ENCODE assay signal across 13 cellular contexts in the genomic region with DNA sequence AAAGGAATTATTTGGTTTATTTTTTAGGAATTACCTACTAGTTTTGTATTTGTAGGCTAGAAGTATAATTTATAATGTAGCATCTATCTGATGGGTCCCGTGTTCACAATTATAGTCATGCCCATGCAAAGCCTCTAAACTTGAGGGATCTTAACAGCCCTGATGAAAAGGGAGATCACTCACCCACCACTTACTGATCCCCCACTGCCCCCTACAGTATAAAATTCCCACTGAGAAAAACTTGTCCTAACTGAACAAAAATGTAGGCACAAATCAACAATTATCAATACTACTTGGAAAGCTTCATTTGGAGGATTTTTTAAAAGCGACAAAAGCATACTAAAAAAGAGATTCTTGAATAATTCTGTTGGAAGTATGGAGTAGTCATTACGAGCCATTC. TPM values are rescaled to one million over a fixed set of nuclear protein-coding genes. Genes with fewer than 3 reads are reported as not detected.
DNase-seq lines count a peak whose midpoint lies in the region; ATAC-seq and TF ChIP-seq lines count a peak whose summit lies in the region.
"Had no signal": no experiment of that assay in that cellular context is flagged by ENCODE, and none has a peak within 500 bp of the region (broad histone marks: within the 10 kb centered on the region; RNA-seq: fewer than 3 reads in every experiment).

No MANE protein-coding gene starts in this region.

- no peak overlapping the region for H3K27ac Mint-ChIP-seq in GM23338
- H3K27ac Mint-ChIP-seq: CD4-positive, alpha-beta memory T cell; memory B cell had no signal

- H3K79me2 ChIP-seq in GM23338 (replicated peaks; ENCODE audit: insufficient read depth) = no peaks in the 10 kb centered on the region

- intact Hi-C loops in A673 (cut with micrococcal nuclease; ENCODE audit: unreplicated experiment) (no loop called here), mucosa of descending colon (cut with DNase I, micrococcal nuclease) (no loop called here)

- peaks cover 40% of the 10 kb centered on the region for H3K27me3 ChIP-seq in A673 (replicated peaks; ENCODE audit: insufficient read depth, low read depth, low read length, poor library complexity)
- no peaks in the 10 kb centered on the region for H3K27me3 ChIP-seq in GM23338 (ENCODE audit: insufficient read depth)
- no peaks in the 10 kb centered on the region for H3K27me3 ChIP-seq in effector memory CD4-positive, alpha-beta T cell (replicated peaks; ENCODE audit: control insufficient read depth, insufficient read depth, low read length, poor library complexity, severe bottlenecking)
- H3K27me3 ChIP-seq: vagina had no signal

- H4K20me1 ChIP-seq in GM23338 (replicated peaks; ENCODE audit: insufficient read depth) = no peaks in the 10 kb centered on the region

- no peaks in the 10 kb centered on the region for H3K9me2 ChIP-seq in GM23338 (ENCODE audit: insufficient read depth)

- H3K27ac ChIP-seq in A673 (ENCODE audit: low read depth, low read length, poor library complexity, severe bottlenecking) (no peak overlapping the region), GM23338 (ENCODE audit: low read depth) (no peak overlapping the region)
- no peak overlapping the region for H3K27ac ChIP-seq in effector memory CD4-positive, alpha-beta T cell (ENCODE audit: insufficient read depth, low read length, poor library complexity, severe bottlenecking)
- H3K27ac ChIP-seq: vagina had no signal

- no TSS peak for BruUV-seq in A673 (replicated peaks; lab: Mats Ljungman, UMichigan)

- ATAC-seq in GM23338 = peak; percentile 77
- ATAC-seq in GM18858 (IDR thresholded peaks at IDR 0.05; ENCODE audit: unreplicated experiment) = no peak
- no peak for ATAC-seq in mucosa of descending colon
- ATAC-seq in GM18519 (IDR thresholded peaks at IDR 0.05; ENCODE audit: low FRiP score, unreplicated experiment) = no peak
- ATAC-seq: right cardiac atrium had no signal

- H3K9me3 ChIP-seq in A673 (ENCODE audit: low read depth, low read length, poor library complexity, severe bottlenecking) (no peaks in the 10 kb centered on the region), mucosa of descending colon (no peaks in the 10 kb centered on the region)
- H3K9me3 ChIP-seq in effector memory CD4-positive, alpha-beta T cell (ENCODE audit: control insufficient read depth, low read length) = no peaks in the 10 kb centered on the region
- H3K9me3 ChIP-seq: vagina had no signal

- H3K36me3 Mint-ChIP-seq in GM23338 (ENCODE audit: low read depth) = no peaks in the 10 kb centered on the region
- H3K36me3 Mint-ChIP-seq: CD4-positive, alpha-beta memory T cell; memory B cell had no signal

- H3F3A ChIP-seq in GM23338 (replicated peaks; ENCODE audit: low read depth) = no peaks in the 10 kb centered on the region

- no peaks in the 10 kb centered on the region for H3K36me3 ChIP-seq in A673 (ENCODE audit: insufficient read depth, low read length, poor library complexity, severe bottlenecking)
- no peaks in the 10 kb centered on the region for H3K36me3 ChIP-seq in GM23338 (ENCODE audit: insufficient read depth)
- no peaks in the 10 kb centered on the region for H3K36me3 ChIP-seq in effector memory CD4-positive, alpha-beta T cell (ENCODE audit: control insufficient read depth, insufficient read depth, low read length)
- no peaks in the 10 kb centered on the region for H3K36me3 ChIP-seq in mucosa of descending colon (ENCODE audit: low read depth)
- H3K36me3 ChIP-seq: vagina had no signal

- no peak overlapping the region for H2AFZ ChIP-seq in GM23338

- POLR2A ChIA-PET in A673 (lab: Charles Lee; ENCODE audit: low non-redundant PET) = no interaction called here

- TF ChIP-seq CTCF in A673 (conservative IDR thresholded peaks at IDR 0.05; ENCODE audit: low read depth, low read length) (peak; percentile 30; the same call in 1 of the 2 replicates), GM23338 (conservative IDR thresholded peaks at IDR 0.05; ENCODE audit: low read depth in 2 of 2) (peak; percentile 80 to 83), foreskin fibroblast (IDR thresholded peaks at IDR 0.05; ENCODE audit: low read depth, low read length) (no peak), mucosa of descending colon (IDR thresholded peaks at IDR 0.05) (no peak)

- no peak overlapping the region for H3K4me2 ChIP-seq in GM23338

- H3K4me3 ChIP-seq in A673 (ENCODE audit: low read depth, low read length, poor library complexity, severe bottlenecking) = no peak overlapping the region
- H3K4me3 ChIP-seq in GM23338 = no peak overlapping the region
- H3K4me3 ChIP-seq in foreskin fibroblast (ENCODE audit: low read depth in 1 of 2, low read length in 2 of 2) = no peak overlapping the region
- no peak overlapping the region for H3K4me3 ChIP-seq in effector memory CD4-positive, alpha-beta T cell (ENCODE audit: insufficient read depth, low read depth, low read length, poor library complexity, severe bottlenecking)
- H3K4me3 ChIP-seq in mucosa of descending colon = no peak overlapping the region
- H3K4me3 ChIP-seq: vagina had no signal

- H3K9me3 Mint-ChIP-seq in GM23338 = no peaks in the 10 kb centered on the region
- H3K9me3 Mint-ChIP-seq: memory B cell had no signal

- peaks cover 2% of the 10 kb centered on the region for H3K27me3 Mint-ChIP-seq in GM23338 (ENCODE audit: insufficient read depth, low read depth, poor library complexity)

- CTCF ChIA-PET in A673 (lab: Charles Lee) = no interaction called here

- H3K4me1 ChIP-seq in A673 (ENCODE audit: insufficient read depth, low read length, poor library complexity, severe bottlenecking) = no peaks in the 10 kb centered on the region
- H3K4me1 ChIP-seq in GM23338 (ENCODE audit: insufficient read depth) = peaks cover 8% of the 10 kb centered on the region; the same call in 1 of the 2 replicates
- no peaks in the 10 kb centered on the region for H3K4me1 ChIP-seq in effector memory CD4-positive, alpha-beta T cell (ENCODE audit: control insufficient read depth, insufficient read depth, low read length, poor library complexity, severe bottlenecking)
- H3K4me1 ChIP-seq in mucosa of descending colon (ENCODE audit: low read depth) = no peaks in the 10 kb centered on the region
- H3K4me1 ChIP-seq: vagina had no signal

- no peak overlapping the region for H3K4me3 Mint-ChIP-seq in GM23338
- H3K4me3 Mint-ChIP-seq: CD4-positive, alpha-beta memory T cell; memory B cell had no signal

- H3K4me1 Mint-ChIP-seq in GM23338 = peaks cover 19% of the 10 kb centered on the region
- H3K4me1 Mint-ChIP-seq: CD4-positive, alpha-beta memory T cell; memory B cell had no signal

- DNase-seq in A673 (ENCODE audit: low spot score) = peak; percentile 17
- peak; percentile 65 for DNase-seq in GM23338 (ENCODE audit: low spot score)
- peak; percentile 3 for DNase-seq in RKO (ENCODE audit: low spot score)
- peak; percentile 3 to 39 for DNase-seq in foreskin fibroblast
- no peak for DNase-seq in effector memory CD4-positive, alpha-beta T cell
- DNase-seq in mucosa of descending colon = no peak
- DNase-seq: CD4-positive, alpha-beta memory T cell; central memory CD4-positive, alpha-beta T cell; right cardiac atrium had no signal

TF ChIP-seq in GM23338, 12 proteins besides CTCF, POLR2A, EP300 and RAD21 (continues in another document):
- TF ChIP-seq ZNF114 (CRISPR knock-in tag; IDR thresholded peaks at IDR 0.05) = no peak
- no peak for TF ChIP-seq POLR2AphosphoS5 (IDR thresholded peaks at IDR 0.05; ENCODE audit: low read depth)
- no peak for TF ChIP-seq CREB1 (CRISPR knock-in tag; IDR thresholded peaks at IDR 0.05; ENCODE audit: low read depth)
- TF ChIP-seq EZH2phosphoT487 (IDR thresholded peaks at IDR 0.05; ENCODE audit: unreplicated experiment) = no peak
- TF ChIP-seq JUNB (IDR thresholded peaks at IDR 0.05; ENCODE audit: unreplicated experiment) = no peak
- no peak for TF ChIP-seq EZH2 (IDR thresholded peaks at IDR 0.05; ENCODE audit: low read depth, unreplicated experiment)

RNA-seq across cellular contexts. Expression of a gene that starts 21.0 kb away (rescaled TPM):
- not detected in 2 replicates for total RNA-seq in A673 (2021)
- total RNA-seq in GM23338 (2014; rRNA removed; shearing (Covaris generic)) = 3.1 and 4.1 TPM in 2 replicates
- polyA plus RNA-seq in GM23338 (2016; fragmentation: Nextera tagmentation; extraction: Ambion mirVana) = 4.2 and 4.9 TPM in 2 replicates
- under 1 TPM in 1 of 3 donors, not detected in 2; 0.19 TPM for total RNA-seq in mucosa of descending colon
- total RNA-seq: CD4-positive, alpha-beta memory T cell had no signal
- polyA plus RNA-seq: CD4-positive, alpha-beta memory T cell had no signal

Comparison
In these comparisons a context has a peak if more than half of its experiments do, and no peak if none do; other contexts are left out.
1. DNase-seq: peak in A673 (single experiment), GM23338 (single experiment), RKO (single experiment) and foreskin fibroblast (2 of 2); none in effector memory CD4-positive, alpha-beta T cell (0 of 3) and mucosa of descending colon (0 of 3).
2. CTCF ChIP-seq: peak in A673 (single experiment) and GM23338 (2 of 2); none in foreskin fibroblast (single experiment) and mucosa of descending colon (single experiment).